In the genomic region with DNA sequence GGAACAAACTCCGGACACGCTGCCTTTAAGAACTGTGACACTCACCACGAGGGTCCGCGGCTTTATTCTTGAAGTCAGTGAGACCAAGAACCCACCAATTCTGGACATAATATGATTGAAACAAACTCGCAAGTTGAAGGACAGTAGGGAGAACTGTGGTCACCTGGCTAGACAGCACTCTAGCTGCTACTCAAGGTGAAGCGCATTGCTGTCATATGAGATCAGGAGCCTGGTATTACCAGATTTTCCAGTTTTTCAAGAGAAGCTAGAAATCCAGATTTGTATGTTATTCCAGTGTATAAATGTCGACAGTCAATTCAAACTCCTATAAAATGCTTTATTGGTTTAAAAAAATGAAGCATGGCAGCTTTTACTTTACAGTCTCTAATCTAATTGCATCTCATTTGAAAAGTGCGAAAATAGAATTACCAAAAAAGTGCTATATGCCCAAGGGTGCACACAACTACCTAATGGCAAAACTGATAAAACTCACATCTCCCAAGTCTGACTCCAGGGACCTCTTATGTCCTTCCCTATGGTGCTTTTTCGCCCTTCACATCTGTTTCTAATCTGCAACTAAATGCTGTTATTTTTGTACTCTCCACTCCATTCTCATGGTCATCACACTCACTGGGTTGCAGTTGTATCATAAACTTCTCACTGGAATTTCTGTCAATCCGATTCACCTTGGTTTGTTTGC, we compare ENCODE assay signal across 16 cellular contexts. TPM values are rescaled to one million over a fixed set of nuclear protein-coding genes. Genes with fewer than 3 reads are reported as not detected.
DNase-seq lines count a peak whose midpoint lies in the region; ATAC-seq and TF ChIP-seq lines count a peak whose summit lies in the region.
"Had no signal": no experiment of that assay in that cellular context is flagged by ENCODE, and none has a peak within 500 bp of the region (broad histone marks: within the 10 kb centered on the region; RNA-seq: fewer than 3 reads in every experiment).

No MANE protein-coding gene starts in this region.

- H3K4me2 ChIP-seq in smooth muscle cell: peak overlapping the region; percentile 15

- 73% methylated on average over 11 of the region's 11 CpGs for WGBS in smooth muscle cell (ENCODE audit: low lambda C conversion rate)

- no peak overlapping the region for H2AFZ ChIP-seq in smooth muscle cell (ENCODE audit: low read depth)

- no peaks in the 10 kb centered on the region for H3F3A ChIP-seq in smooth muscle cell (ENCODE audit: low read depth)

- POLR2A ChIA-PET in RWPE1 (lab: Yijun Ruan, JAX; ENCODE audit: low non-redundant PET): no interaction called here

- TF ChIP-seq CTCF in RWPE1 (conservative IDR thresholded peaks at IDR 0.05; ENCODE audit: low read depth): no peak
- TF ChIP-seq CTCF in smooth muscle cell (IDR thresholded peaks at IDR 0.05; ENCODE audit: borderline replicate concordance, insufficient read depth, poor library complexity, severe bottlenecking): no peak

- CTCF ChIA-PET in RWPE1 (lab: Yijun Ruan, JAX): interaction anchor here (0.8 kb wide), 1 partner anchor 32 kb away, joined by 3 read pairs; a partner anchor contains a TSS

- no peak overlapping the region for H3K27ac ChIP-seq in RWPE1
- peak overlapping the region; percentile 85 for H3K27ac ChIP-seq in smooth muscle cell (ENCODE audit: low read depth)

- H3K4me1 ChIP-seq in smooth muscle cell (ENCODE audit: low read depth): no peaks in the 10 kb centered on the region

- H3K4me3 ChIP-seq in smooth muscle cell: no peak overlapping the region

- no peaks in the 10 kb centered on the region for H3K79me2 ChIP-seq in smooth muscle cell (ENCODE audit: low read depth)

- no peaks in the 10 kb centered on the region for H3K27me3 ChIP-seq in smooth muscle cell (ENCODE audit: low read depth)

- no peaks in the 10 kb centered on the region for H4K20me1 ChIP-seq in smooth muscle cell (ENCODE audit: low read depth)

- ATAC-seq in GM18519 (IDR thresholded peaks at IDR 0.05; ENCODE audit: low FRiP score, unreplicated experiment) (no peak), GM19035 (IDR thresholded peaks at IDR 0.05; ENCODE audit: unreplicated experiment) (no peak)
- ATAC-seq: stimulated activated naive B cell treated with anti-CD40 and anti-IgM and Interleukin-4, amounts not matched to agents 10 μg/mL and 1 μg/mL and 100 μg/mL, for 72 hours had no signal

- no peaks in the 10 kb centered on the region for H3K9me3 ChIP-seq in smooth muscle cell (replicated peaks; ENCODE audit: low read depth)

- no peak overlapping the region for H3K9ac ChIP-seq in smooth muscle cell (ENCODE audit: low read depth)

- H3K36me3 ChIP-seq in smooth muscle cell (ENCODE audit: low read depth): no peaks in the 10 kb centered on the region

- DNase-seq in HPDE6-E6E7 (ENCODE audit: extremely low spot score): peak; percentile 58
- peak; percentile 22 for DNase-seq in RWPE1 (ENCODE audit: low spot score)
- peak; percentile 60 for DNase-seq in islet precursor cell
- no peak for DNase-seq in smooth muscle cell (lab: John Stamatoyannopoulos, UW; ENCODE audit: unreplicated experiment)
- no peak for DNase-seq in activated CD4-positive, alpha-beta T cell treated with anti-CD3 and anti-CD28 coated beads for 4 hours
- DNase-seq: activated CD8-positive, alpha-beta memory T cell treated with anti-CD3 and anti-CD28 coated beads, Interleukin-2, amount 50 U/mL, for 4 hours; CD8-positive, alpha-beta memory T cell; cortex of kidney; DND-41; NCI-H1048; NCI-H2029 treated with DMSO at 0.1 percent for 48 hours; NCI-H526; Right ventricle myocardium superior; stimulated activated naive B cell treated with anti-CD40 and anti-IgM and Interleukin-4, amounts not matched to agents 10 μg/mL and 1 μg/mL and 100 μg/mL, for 72 hours had no signal

RNA-seq across cellular contexts. Expression of a gene that starts 31.6 kb away (rescaled TPM):
- total RNA-seq in smooth muscle cell: 0.63 and 1.4 TPM in 2 replicates
- 0.07 and 0.83 TPM in 2 replicates for polyA plus RNA-seq in smooth muscle cell

Comparison
In these comparisons a context has a peak if more than half of its experiments do, and no peak if none do; other contexts are left out.
1. DNase-seq: peak in HPDE6-E6E7 (single experiment), RWPE1 (single experiment) and islet precursor cell (single experiment); none in smooth muscle cell (single experiment) and activated CD4-positive, alpha-beta T cell treated with anti-CD3 and anti-CD28 coated beads for 4 hours (0 of 2).